In the genomic region with DNA sequence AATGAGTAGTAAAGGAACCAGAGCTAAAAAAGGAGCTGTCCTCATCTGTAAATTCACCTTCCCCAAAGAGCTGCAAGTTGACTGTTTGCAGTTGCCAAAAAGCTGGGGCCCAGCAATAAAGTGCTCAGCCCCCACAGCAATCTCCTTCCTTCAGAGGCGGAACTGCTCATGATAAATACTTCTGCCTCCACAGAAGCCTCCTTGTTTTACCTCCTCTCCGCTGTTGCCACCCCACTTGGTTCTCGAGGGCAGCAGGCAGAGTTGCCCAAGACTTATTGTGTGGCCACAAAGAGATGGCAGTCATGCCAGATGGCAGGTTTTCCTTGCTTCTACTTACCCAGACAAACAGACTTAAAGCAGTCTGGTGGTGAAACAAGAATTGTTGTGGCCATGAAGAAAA, we compare ENCODE assay signal across 10 cellular contexts.
DNase-seq lines count a peak whose midpoint lies in the region; ATAC-seq and TF ChIP-seq lines count a peak whose summit lies in the region.
"Had no signal": no experiment of that assay in that cellular context is flagged by ENCODE, and none has a peak within 500 bp of the region (broad histone marks: within the 10 kb centered on the region; RNA-seq: fewer than 3 reads in every experiment).

No MANE protein-coding gene starts in this region.

- no peak for TF ChIP-seq CTCF in WTC11 (IDR thresholded peaks at IDR 0.05)

- no peaks in the 10 kb centered on the region for H3K36me3 Mint-ChIP-seq in WTC11

- DNase-seq in activated CD8-positive, alpha-beta memory T cell treated with anti-CD3 and anti-CD28 coated beads for 24 hours = peak; percentile 64
- DNase-seq in activated CD8-positive, alpha-beta memory T cell treated with anti-CD3 and anti-CD28 coated beads, Interleukin-2, amount 50 U/mL, for 48 hours = no peak
- no peak for DNase-seq in WTC11 (ENCODE audit: low spot score)
- DNase-seq in foreskin melanocyte = peak; percentile 63
- peak; percentile 58 for DNase-seq in superior temporal gyrus (ENCODE audit: extremely low spot score)
- DNase-seq in amniotic stem cell (lab: John Stamatoyannopoulos, UW) = no peak
- DNase-seq in iPS-NIHi11 (ENCODE audit: low spot score) = no peak
- DNase-seq: activated CD4-positive, CD25-positive, alpha-beta regulatory T cell treated with anti-CD3 and anti-CD28 coated beads, Interleukin-2, amount 50 U/mL, for 72 hours; left colon had no signal

- peak overlapping the region; percentile 12 for H3K4me3 Mint-ChIP-seq in WTC11

- POLR2A ChIA-PET in WTC11 (lab: Charles Lee) = no interaction called here

- no peaks in the 10 kb centered on the region for H3K9me3 Mint-ChIP-seq in WTC11

- H3K27ac Mint-ChIP-seq in WTC11 = peak overlapping the region; percentile 96

- peaks cover 52% of the 10 kb centered on the region for H3K4me1 Mint-ChIP-seq in WTC11

- H3K27me3 Mint-ChIP-seq in WTC11 (ENCODE audit: low read depth) = no peaks in the 10 kb centered on the region

- CTCF ChIA-PET in WTC11 (lab: Charles Lee) = interaction anchor here (1.0 kb wide), 1 partner anchor 36 kb away, joined by 3 read pairs; no protein-coding TSS in a partner anchor

- ATAC-seq in WTC11 (peak; percentile 30), GM18909 (IDR thresholded peaks at IDR 0.05; ENCODE audit: poor library complexity, unreplicated experiment) (no peak)
- ATAC-seq: left colon had no signal

TF ChIP-seq in WTC11, 78 proteins besides CTCF, POLR2A, EP300 and RAD21:
- TF ChIP-seq ELF4 (CRISPR knock-in tag; IDR thresholded peaks at IDR 0.05; ENCODE audit: low read depth) (no peak), E2F4 (CRISPR knock-in tag; IDR thresholded peaks at IDR 0.05; ENCODE audit: borderline replicate concordance, low read depth) (no peak), FOXK1 (CRISPR knock-in tag; IDR thresholded peaks at IDR 0.05) (no peak), TEAD1 (CRISPR knock-in tag; IDR thresholded peaks at IDR 0.05) (no peak), ZNF416 (CRISPR knock-in tag; IDR thresholded peaks at IDR 0.05) (no peak), RELA (CRISPR knock-in tag; IDR thresholded peaks at IDR 0.05; ENCODE audit: borderline replicate concordance) (no peak), IRF2 (CRISPR knock-in tag; IDR thresholded peaks at IDR 0.05; ENCODE audit: borderline replicate concordance, low read depth) (no peak), CREB1 (CRISPR knock-in tag; IDR thresholded peaks at IDR 0.05) (no peak), TP53 (CRISPR knock-in tag; IDR thresholded peaks at IDR 0.05) (no peak), NFATC4 (CRISPR knock-in tag; IDR thresholded peaks at IDR 0.05) (no peak), SP1 (CRISPR knock-in tag; conservative IDR thresholded peaks at IDR 0.05) (no peak), USF1 (CRISPR knock-in tag; IDR thresholded peaks at IDR 0.05) (no peak), PRRX2 (CRISPR knock-in tag; IDR thresholded peaks at IDR 0.05) (no peak), CDX4 (CRISPR knock-in tag; IDR thresholded peaks at IDR 0.05; ENCODE audit: borderline replicate concordance) (no peak), EMX1 (CRISPR knock-in tag; IDR thresholded peaks at IDR 0.05) (no peak)
- TF ChIP-seq, protein P1, sequence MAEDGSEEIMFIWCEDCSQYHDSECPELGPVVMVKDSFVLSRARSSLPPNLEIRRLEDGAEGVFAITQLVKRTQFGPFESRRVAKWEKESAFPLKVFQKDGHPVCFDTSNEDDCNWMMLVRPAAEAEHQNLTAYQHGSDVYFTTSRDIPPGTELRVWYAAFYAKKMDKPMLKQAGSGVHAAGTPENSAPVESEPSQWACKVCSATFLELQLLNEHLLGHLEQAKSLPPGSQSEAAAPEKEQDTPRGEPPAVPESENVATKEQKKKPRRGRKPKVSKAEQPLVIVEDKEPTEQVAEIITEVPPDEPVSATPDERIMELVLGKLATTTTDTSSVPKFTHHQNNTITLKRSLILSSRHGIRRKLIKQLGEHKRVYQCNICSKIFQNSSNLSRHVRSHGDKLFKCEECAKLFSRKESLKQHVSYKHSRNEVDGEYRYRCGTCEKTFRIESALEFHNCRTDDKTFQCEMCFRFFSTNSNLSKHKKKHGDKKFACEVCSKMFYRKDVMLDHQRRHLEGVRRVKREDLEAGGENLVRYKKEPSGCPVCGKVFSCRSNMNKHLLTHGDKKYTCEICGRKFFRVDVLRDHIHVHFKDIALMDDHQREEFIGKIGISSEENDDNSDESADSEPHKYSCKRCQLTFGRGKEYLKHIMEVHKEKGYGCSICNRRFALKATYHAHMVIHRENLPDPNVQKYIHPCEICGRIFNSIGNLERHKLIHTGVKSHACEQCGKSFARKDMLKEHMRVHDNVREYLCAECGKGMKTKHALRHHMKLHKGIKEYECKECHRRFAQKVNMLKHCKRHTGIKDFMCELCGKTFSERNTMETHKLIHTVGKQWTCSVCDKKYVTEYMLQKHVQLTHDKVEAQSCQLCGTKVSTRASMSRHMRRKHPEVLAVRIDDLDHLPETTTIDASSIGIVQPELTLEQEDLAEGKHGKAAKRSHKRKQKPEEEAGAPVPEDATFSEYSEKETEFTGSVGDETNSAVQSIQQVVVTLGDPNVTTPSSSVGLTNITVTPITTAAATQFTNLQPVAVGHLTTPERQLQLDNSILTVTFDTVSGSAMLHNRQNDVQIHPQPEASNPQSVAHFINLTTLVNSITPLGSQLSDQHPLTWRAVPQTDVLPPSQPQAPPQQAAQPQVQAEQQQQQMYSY (CRISPR knock-in tag; IDR thresholded peaks at IDR 0.05) = no peak
- TF ChIP-seq, protein P2, sequence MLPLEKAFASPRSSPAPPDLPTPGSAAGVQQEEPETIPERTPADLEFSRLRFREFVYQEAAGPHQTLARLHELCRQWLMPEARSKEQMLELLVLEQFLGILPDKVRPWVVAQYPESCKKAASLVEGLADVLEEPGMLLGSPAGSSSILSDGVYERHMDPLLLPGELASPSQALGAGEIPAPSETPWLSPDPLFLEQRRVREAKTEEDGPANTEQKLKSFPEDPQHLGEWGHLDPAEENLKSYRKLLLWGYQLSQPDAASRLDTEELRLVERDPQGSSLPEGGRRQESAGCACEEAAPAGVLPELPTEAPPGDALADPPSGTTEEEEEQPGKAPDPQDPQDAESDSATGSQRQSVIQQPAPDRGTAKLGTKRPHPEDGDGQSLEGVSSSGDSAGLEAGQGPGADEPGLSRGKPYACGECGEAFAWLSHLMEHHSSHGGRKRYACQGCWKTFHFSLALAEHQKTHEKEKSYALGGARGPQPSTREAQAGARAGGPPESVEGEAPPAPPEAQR (CRISPR knock-in tag; IDR thresholded peaks at IDR 0.05) = no peak
- TF ChIP-seq, protein P3, sequence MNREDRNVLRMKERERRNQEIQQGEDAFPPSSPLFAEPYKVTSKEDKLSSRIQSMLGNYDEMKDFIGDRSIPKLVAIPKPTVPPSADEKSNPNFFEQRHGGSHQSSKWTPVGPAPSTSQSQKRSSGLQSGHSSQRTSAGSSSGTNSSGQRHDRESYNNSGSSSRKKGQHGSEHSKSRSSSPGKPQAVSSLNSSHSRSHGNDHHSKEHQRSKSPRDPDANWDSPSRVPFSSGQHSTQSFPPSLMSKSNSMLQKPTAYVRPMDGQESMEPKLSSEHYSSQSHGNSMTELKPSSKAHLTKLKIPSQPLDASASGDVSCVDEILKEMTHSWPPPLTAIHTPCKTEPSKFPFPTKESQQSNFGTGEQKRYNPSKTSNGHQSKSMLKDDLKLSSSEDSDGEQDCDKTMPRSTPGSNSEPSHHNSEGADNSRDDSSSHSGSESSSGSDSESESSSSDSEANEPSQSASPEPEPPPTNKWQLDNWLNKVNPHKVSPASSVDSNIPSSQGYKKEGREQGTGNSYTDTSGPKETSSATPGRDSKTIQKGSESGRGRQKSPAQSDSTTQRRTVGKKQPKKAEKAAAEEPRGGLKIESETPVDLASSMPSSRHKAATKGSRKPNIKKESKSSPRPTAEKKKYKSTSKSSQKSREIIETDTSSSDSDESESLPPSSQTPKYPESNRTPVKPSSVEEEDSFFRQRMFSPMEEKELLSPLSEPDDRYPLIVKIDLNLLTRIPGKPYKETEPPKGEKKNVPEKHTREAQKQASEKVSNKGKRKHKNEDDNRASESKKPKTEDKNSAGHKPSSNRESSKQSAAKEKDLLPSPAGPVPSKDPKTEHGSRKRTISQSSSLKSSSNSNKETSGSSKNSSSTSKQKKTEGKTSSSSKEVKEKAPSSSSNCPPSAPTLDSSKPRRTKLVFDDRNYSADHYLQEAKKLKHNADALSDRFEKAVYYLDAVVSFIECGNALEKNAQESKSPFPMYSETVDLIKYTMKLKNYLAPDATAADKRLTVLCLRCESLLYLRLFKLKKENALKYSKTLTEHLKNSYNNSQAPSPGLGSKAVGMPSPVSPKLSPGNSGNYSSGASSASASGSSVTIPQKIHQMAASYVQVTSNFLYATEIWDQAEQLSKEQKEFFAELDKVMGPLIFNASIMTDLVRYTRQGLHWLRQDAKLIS (CRISPR knock-in tag; IDR thresholded peaks at IDR 0.05; ENCODE audit: borderline replicate concordance) = no peak

Comparison
In these comparisons a context has a peak if more than half of its experiments do, and no peak if none do; other contexts are left out.
1. DNase-seq: peak in activated CD8-positive, alpha-beta memory T cell treated with anti-CD3 and anti-CD28 coated beads for 24 hours (single experiment), foreskin melanocyte (single experiment) and superior temporal gyrus (single experiment); none in activated CD8-positive, alpha-beta memory T cell treated with anti-CD3 and anti-CD28 coated beads, Interleukin-2, amount 50 U/mL, for 48 hours (single experiment), WTC11 (single experiment), amniotic stem cell (single experiment) and iPS-NIHi11 (single experiment).